9 cellular contexts compared by ENCODE assay signal in genomic region chr10:105837951-105838350, GRCh38.
DNase-seq lines count a peak whose midpoint lies in the region; ATAC-seq and TF ChIP-seq lines count a peak whose summit lies in the region.
"Had no signal": no experiment of that assay in that cellular context is flagged by ENCODE, and none has a peak within 500 bp of the region (broad histone marks: within the 10 kb centered on the region; RNA-seq: fewer than 3 reads in every experiment).

No MANE protein-coding gene starts in this region.

- peak; percentile 89 for ATAC-seq in GM21526 (IDR thresholded peaks at IDR 0.05; ENCODE audit: low FRiP score, unreplicated experiment)
- peak in 1 of 2 donors; percentile 46 for ATAC-seq in natural killer cell treated with Interleukin-12 subunit alpha and Interleukin-12 subunit beta and Interleukin-15 and Interleukin-18, amount 100 ng/mL, for 72 hours

- no TSS peak for BruUV-seq in mammary epithelial cell (replicated peaks; lab: Mats Ljungman, UMichigan)

- H3K27ac Mint-ChIP-seq in natural killer cell treated with Interleukin-12 subunit alpha and Interleukin-12 subunit beta and Interleukin-15 and Interleukin-18, amount 100 ng/mL, for 72 hours = no peak overlapping the region

- H3K36me3 Mint-ChIP-seq in natural killer cell treated with Interleukin-12 subunit alpha and Interleukin-12 subunit beta and Interleukin-15 and Interleukin-18, amount 100 ng/mL, for 72 hours = no peaks in the 10 kb centered on the region

- H3K9me3 ChIP-seq in mammary epithelial cell (replicated peaks; ENCODE audit: insufficient read depth, low read length) = no peaks in the 10 kb centered on the region

- H3K27me3 Mint-ChIP-seq in natural killer cell treated with Interleukin-12 subunit alpha and Interleukin-12 subunit beta and Interleukin-15 and Interleukin-18, amount 100 ng/mL, for 72 hours = no peaks in the 10 kb centered on the region

- WGBS in mammary epithelial cell (ENCODE audit: low coverage, missing lambda C conversion rate) = 0% methylated on average over 2 of the region's 2 CpGs

- dilution Hi-C loops in mammary epithelial cell (cut with HindIII; ENCODE audit: low sequenced_read_pairs) = no loop called here

- no peaks in the 10 kb centered on the region for H3K27me3 ChIP-seq in mammary epithelial cell (ENCODE audit: insufficient read depth, low read length)

- no peaks in the 10 kb centered on the region for H3K79me2 ChIP-seq in mammary epithelial cell (ENCODE audit: insufficient read depth, low read length)

- H3K9me3 Mint-ChIP-seq in natural killer cell treated with Interleukin-12 subunit alpha and Interleukin-12 subunit beta and Interleukin-15 and Interleukin-18, amount 100 ng/mL, for 72 hours = peaks cover 8% of the 10 kb centered on the region

- peak overlapping the region; percentile 38 for H3K4me3 ChIP-seq in Jurkat, Clone E6-1 (ENCODE audit: low read length)
- H3K4me3 ChIP-seq in mammary epithelial cell (replicated peaks in 1 of 3; ENCODE audit: insufficient read depth in 1 of 3, low read depth in 2 of 3, low read length in 3 of 3) = peak overlapping the region; percentile 18 to 47 (median 32)

- peaks cover 0 to 4% of the 10 kb centered on the region in 2 donors for H3K4me1 Mint-ChIP-seq in natural killer cell treated with Interleukin-12 subunit alpha and Interleukin-12 subunit beta and Interleukin-15 and Interleukin-18, amount 100 ng/mL, for 72 hours (ENCODE audit: low read depth in 2 of 2)

- peak overlapping the region; percentile 74 for H3K4me2 ChIP-seq in mammary epithelial cell (ENCODE audit: insufficient read depth, low read depth, low read length)

- H3K9ac ChIP-seq in mammary epithelial cell (ENCODE audit: insufficient read depth, low read length) = no peak overlapping the region

- peak overlapping the region; percentile 76 for H2AFZ ChIP-seq in mammary epithelial cell (ENCODE audit: low read depth, low read length)

- no peaks in the 10 kb centered on the region for H4K20me1 ChIP-seq in mammary epithelial cell (ENCODE audit: insufficient read depth, low read length)

- CTCF ChIA-PET in mammary epithelial cell (lab: Charles Lee; ENCODE audit: low non-redundant PET) = no interaction called here

- intact Hi-C loops in mammary epithelial cell (cut with micrococcal nuclease) = no loop called here

- in situ Hi-C loops in mammary epithelial cell (cut with MboI; ENCODE audit: low sequenced_read_pairs in 2 of 2) = no loop called here

- no peaks in the 10 kb centered on the region for H3K4me1 ChIP-seq in mammary epithelial cell (ENCODE audit: insufficient read depth, low read length)

- TF ChIP-seq CTCF in GM10266 (IDR thresholded peaks at IDR 0.05; ENCODE audit: control insufficient read depth, insufficient read depth, low read depth, missing control alignments) = no peak
- TF ChIP-seq CTCF in mammary epithelial cell (conservative IDR thresholded peaks at IDR 0.05 in 1 of 2, IDR thresholded peaks at IDR 0.05 in 1 of 2; ENCODE audit: extremely low read depth in 1 of 2, insufficient read depth in 1 of 2, low read depth in 1 of 2, low read length in 2 of 2) = no peak

- peak overlapping the region; percentile 59 for H3K4me3 Mint-ChIP-seq in natural killer cell treated with Interleukin-12 subunit alpha and Interleukin-12 subunit beta and Interleukin-15 and Interleukin-18, amount 100 ng/mL, for 72 hours

- no peak overlapping the region for H3K27ac ChIP-seq in mammary epithelial cell (ENCODE audit: insufficient read depth, low read depth, low read length)

- peak; percentile 28 for DNase-seq in GM10266 (ENCODE audit: extremely low spot score)
- DNase-seq in Jurkat, Clone E6-1 (ENCODE audit: low read depth, low spot score) = peak; percentile 53
- peak; percentile 4 for DNase-seq in mammary epithelial cell
- no peak for DNase-seq in natural killer cell treated with Interleukin-12 subunit alpha and Interleukin-12 subunit beta and Interleukin-15 and Interleukin-18, amount 100 ng/mL, for 72 hours (ENCODE audit: low spot score)
- DNase-seq in DMS114 treated with DMSO at 0.1 percent for 48 hours (lab: John Stamatoyannopoulos, UW; ENCODE audit: unreplicated experiment) = no peak
- DNase-seq in NCI-H1092 (lab: John Stamatoyannopoulos, UW) = no peak
- no peak for DNase-seq in AML-193 (lab: John Stamatoyannopoulos, UW)
- DNase-seq: IMR-90 had no signal

- H3K36me3 ChIP-seq in mammary epithelial cell (ENCODE audit: insufficient read depth, low read length) = no peaks in the 10 kb centered on the region

Comparison
In these comparisons a context has a peak if more than half of its experiments do, and no peak if none do; other contexts are left out.
1. DNase-seq: peak in GM10266 (single experiment), Jurkat, Clone E6-1 (single experiment) and mammary epithelial cell (single experiment); none in natural killer cell treated with Interleukin-12 subunit alpha and Interleukin-12 subunit beta and Interleukin-15 and Interleukin-18, amount 100 ng/mL, for 72 hours (single experiment), DMS114 treated with DMSO at 0.1 percent for 48 hours (single experiment), NCI-H1092 (single experiment) and AML-193 (0 of 2).